ENCODE assay signal across 15 cellular contexts in genomic region chr22:40733919-40734318, GRCh38. TPM values are rescaled to one million over a fixed set of nuclear protein-coding genes. Genes with fewer than 3 reads are reported as not detected.
A peak's percentile ranks its signal among the peaks of the same experiment; 100 is the strongest.
DNase-seq lines count a peak whose midpoint lies in the region; ATAC-seq and TF ChIP-seq lines count a peak whose summit lies in the region.
"Had no signal": no experiment of that assay in that cellular context is flagged by ENCODE, and none has a peak within 500 bp of the region (broad histone marks: within the 10 kb centered on the region; RNA-seq: fewer than 3 reads in every experiment).

No MANE protein-coding gene starts in this region.

- in situ Hi-C loops in Panc1 (cut with HindIII; ENCODE audit: low pct_unique_long_range_greater_than_20kb, low sequenced_read_pairs) = no loop called here
- in situ Hi-C loops in gastrocnemius medialis (cut with MboI; ENCODE audit: low sequenced_read_pairs in 4 of 4) = no loop called here

- no peak overlapping the region for H3K4me3 ChIP-seq in Panc1 (ENCODE audit: low read depth in 2 of 2, low read length in 2 of 2)
- no peak overlapping the region for H3K4me3 ChIP-seq in trophoblast cell (ENCODE audit: low read depth, low read length)
- no peak overlapping the region for H3K4me3 ChIP-seq in gastrocnemius medialis
- no peak overlapping the region for H3K4me3 ChIP-seq in aorta (ENCODE audit: low read length in 2 of 2)
- H3K4me3 ChIP-seq: SJCRH30 had no signal

- H3K36me3 ChIP-seq in Panc1 (ENCODE audit: control insufficient read depth, insufficient read depth, low read length) = no peaks in the 10 kb centered on the region
- H3K36me3 ChIP-seq in trophoblast cell (ENCODE audit: control insufficient read depth in 1 of 2, insufficient read depth in 2 of 2, low read length in 2 of 2) = no peaks in the 10 kb centered on the region
- H3K36me3 ChIP-seq in gastrocnemius medialis = no peaks in the 10 kb centered on the region
- H3K36me3 ChIP-seq in aorta (ENCODE audit: control insufficient read depth in 1 of 2, insufficient read depth in 2 of 2, low read length in 1 of 2) = no peaks in the 10 kb centered on the region
- H3K36me3 ChIP-seq: SJCRH30 had no signal

- no CpG with 5 or more reads among the region's 4 CpGs for WGBS in trophoblast cell (ENCODE audit: extremely low coverage, insufficient coverage, insufficient read length)
- WGBS in aorta, 2 donors = 94 to 96% methylated on average over 4 of the region's 4 CpGs

- H3K4me1 ChIP-seq in Panc1 (ENCODE audit: control insufficient read depth, insufficient read depth, low read length) = peaks cover 13% of the 10 kb centered on the region
- peaks cover 19% of the 10 kb centered on the region in 2 experiments for H3K4me1 ChIP-seq in trophoblast cell (ENCODE audit: control insufficient read depth in 1 of 2, insufficient read depth in 2 of 2, low read length in 2 of 2)
- H3K4me1 ChIP-seq in gastrocnemius medialis = no peaks in the 10 kb centered on the region
- H3K4me1 ChIP-seq in aorta (ENCODE audit: control insufficient read depth in 1 of 2, insufficient read depth in 2 of 2, low read length in 2 of 2) = peaks cover 0 to 2% of the 10 kb centered on the region in 2 donors

- H3K9ac ChIP-seq in trophoblast cell (ENCODE audit: low read length) = no peak overlapping the region

- intact Hi-C loops in Panc1 (cut with micrococcal nuclease; ENCODE audit: unreplicated experiment) (no loop called here), gastrocnemius medialis (cut with DNase I; ENCODE audit: low total_unique reads) (no loop called here), aorta (cut with DNase I) (no loop called here)

- no peaks in the 10 kb centered on the region for H3K9me3 Mint-ChIP-seq in effector memory CD8-positive, alpha-beta T cell
- H3K9me3 Mint-ChIP-seq: HFFc6 had no signal

- H3K36me3 Mint-ChIP-seq in effector memory CD8-positive, alpha-beta T cell (ENCODE audit: insufficient read depth) = peaks cover 16% of the 10 kb centered on the region

- no TSS peak for BruUV-seq in Panc1 (replicated peaks; lab: Mats Ljungman, UMichigan)

- peak overlapping the region; percentile 74 for H3K4ac ChIP-seq in trophoblast cell (ENCODE audit: low read depth, low read length)

- H3K27ac ChIP-seq in C4-2B (peak overlapping the region; percentile 86), Panc1 (ENCODE audit: low read length) (peak overlapping the region; percentile 63; the same call in 1 of the 2 replicates), trophoblast cell (ENCODE audit: low read depth, low read length) (peak overlapping the region; percentile 99), gastrocnemius medialis (no peak overlapping the region), aorta (ENCODE audit: low read depth in 1 of 2, low read length in 2 of 2) (no peak overlapping the region)
- H3K27ac ChIP-seq: SJCRH30 had no signal

- peak overlapping the region; percentile 39 for H2AK5ac ChIP-seq in trophoblast cell (ENCODE audit: low read length)

- H3K79me1 ChIP-seq in trophoblast cell (ENCODE audit: low read length) = peaks cover 58% of the 10 kb centered on the region

- H3K18ac ChIP-seq in trophoblast cell (ENCODE audit: low read length) = peak overlapping the region; percentile 25

- TF ChIP-seq CTCF in C4-2B (conservative IDR thresholded peaks at IDR 0.05) (no peak), Panc1 (IDR thresholded peaks at IDR 0.05) (no peak), gastrocnemius medialis (IDR thresholded peaks at IDR 0.05 in 4 of 5, conservative IDR thresholded peaks at IDR 0.05 in 1 of 5) (no peak)

- no peak for DNase-seq in Panc1 (ENCODE audit: low read depth, low spot score)
- DNase-seq in effector memory CD8-positive, alpha-beta T cell = no peak
- DNase-seq in trophoblast cell = peak; percentile 71 to 73
- no peak for DNase-seq in NOMO-1 (lab: John Stamatoyannopoulos, UW; ENCODE audit: unreplicated experiment in 2 of 2)
- no peak for DNase-seq in gastrocnemius medialis
- no peak for DNase-seq in aorta
- DNase-seq in mucosa of gallbladder (ENCODE audit: low spot score) = no peak
- DNase-seq: HFFc6, Kasumi-1, NCI-H1105 treated with DMSO at 0.1 percent for 48 hours, NCI-H187 treated with DMSO at 0.1 percent for 48 hours, NCI-H446 had no signal

- CTCF ChIA-PET in Panc1 (lab: Charles Lee) = no interaction called here

- no peaks in the 10 kb centered on the region for H3K9me3 ChIP-seq in Panc1 (ENCODE audit: control insufficient read depth, insufficient read depth, low read depth, low read length)
- no peaks in the 10 kb centered on the region for H3K9me3 ChIP-seq in trophoblast cell (ENCODE audit: insufficient read depth, low read depth, low read length)
- H3K9me3 ChIP-seq in gastrocnemius medialis = no peaks in the 10 kb centered on the region
- no peaks in the 10 kb centered on the region for H3K9me3 ChIP-seq in aorta (ENCODE audit: control insufficient read depth, low read length)
- H3K9me3 ChIP-seq: SJCRH30 had no signal

- TF ChIP-seq POLR2A in gastrocnemius medialis (IDR thresholded peaks at IDR 0.05) = no peak

- peak overlapping the region; percentile 22 for H4K8ac ChIP-seq in trophoblast cell (ENCODE audit: low read depth, low read length)

- H2AFZ ChIP-seq in trophoblast cell (ENCODE audit: insufficient read depth, low read length, poor library complexity) = no peak overlapping the region

- H3K4me3 Mint-ChIP-seq in effector memory CD8-positive, alpha-beta T cell = no peak overlapping the region
- H3K4me3 Mint-ChIP-seq: HFFc6 had no signal

- H3K27me3 Mint-ChIP-seq in effector memory CD8-positive, alpha-beta T cell = no peaks in the 10 kb centered on the region

- POLR2A ChIA-PET in Panc1 (lab: Charles Lee) = no interaction called here

- H3K4me1 Mint-ChIP-seq in effector memory CD8-positive, alpha-beta T cell (ENCODE audit: low read depth in 2 of 2) = peaks cover 14 to 15% of the 10 kb centered on the region in 2 donors

- peak overlapping the region; percentile 94 for H4K91ac ChIP-seq in trophoblast cell (ENCODE audit: low read depth, low read length)

- H3K4me2 ChIP-seq in trophoblast cell (ENCODE audit: low read length) = no peak overlapping the region

- H3K27me3 ChIP-seq in Panc1 (ENCODE audit: control insufficient read depth, insufficient read depth, low read length) = no peaks in the 10 kb centered on the region
- H3K27me3 ChIP-seq in trophoblast cell (ENCODE audit: insufficient read depth, low read length) = no peaks in the 10 kb centered on the region
- no peaks in the 10 kb centered on the region for H3K27me3 ChIP-seq in gastrocnemius medialis
- no peaks in the 10 kb centered on the region for H3K27me3 ChIP-seq in aorta (ENCODE audit: control insufficient read depth in 1 of 2, insufficient read depth in 2 of 2, low read length in 1 of 2)
- H3K27me3 ChIP-seq: SJCRH30 had no signal

- peak overlapping the region; percentile 91 for H2BK5ac ChIP-seq in trophoblast cell (ENCODE audit: low read depth, low read length, poor library complexity)

- ATAC-seq in Panc1 = no peak
- ATAC-seq in effector memory CD8-positive, alpha-beta T cell (replicated peaks) = no peak
- no peak for ATAC-seq in gastrocnemius medialis
- ATAC-seq in aorta (ENCODE audit: low FRiP score) = no peak

- no peak overlapping the region for H3K23ac ChIP-seq in trophoblast cell (ENCODE audit: low read length)

- peak overlapping the region; percentile 39 for H3K14ac ChIP-seq in trophoblast cell (ENCODE audit: low read length)

- H4K12ac ChIP-seq in trophoblast cell (ENCODE audit: low read depth, low read length) = no peak overlapping the region

- H2BK12ac ChIP-seq in trophoblast cell (ENCODE audit: low read length) = peak overlapping the region; percentile 70

- H3K79me2 ChIP-seq in trophoblast cell (ENCODE audit: control insufficient read depth, insufficient read depth, low read length, poor library complexity) = no peaks in the 10 kb centered on the region

- peak overlapping the region; percentile 72 to 85 for H3K27ac Mint-ChIP-seq in effector memory CD8-positive, alpha-beta T cell
- H3K27ac Mint-ChIP-seq: HFFc6 had no signal

- H2BK120ac ChIP-seq in trophoblast cell (ENCODE audit: insufficient read depth, low read length, poor library complexity) = peak overlapping the region; percentile 91

RNA-seq across cellular contexts. Expression of gene MCHR1, which starts 54.6 kb away (rescaled TPM):
- not detected for total RNA-seq in Panc1 (2021; ENCODE audit: unreplicated experiment)
- 0.25 TPM for polyA plus RNA-seq in Panc1 (2012; ENCODE audit: insufficient read length)
- polyA plus RNA-seq in trophoblast cell (2013) = 28.8 and 36.5 TPM in 2 replicates
- total RNA-seq in gastrocnemius medialis = under 1 TPM in 1 of 4 donors, not detected in 3; 0.95 TPM
- total RNA-seq in aorta = 1 to 10 TPM in 1 of 2 donors, not detected in 1; 1.6 TPM
- not detected for polyA plus RNA-seq in aorta
- total RNA-seq in mucosa of gallbladder = 0.23 TPM
- total RNA-seq: A673 had no signal

Comparison
In these comparisons a context has a peak if more than half of its experiments do, and no peak if none do; other contexts are left out.
1. H3K27ac ChIP-seq: peak in C4-2B (single experiment), Panc1 (single experiment) and trophoblast cell (single experiment); none in gastrocnemius medialis (0 of 4) and aorta (0 of 2).
2. DNase-seq: peak in trophoblast cell (2 of 2); none in Panc1 (single experiment), effector memory CD8-positive, alpha-beta T cell (0 of 3), NOMO-1 (0 of 2), gastrocnemius medialis (0 of 2), aorta (0 of 2) and mucosa of gallbladder (single experiment).